1 cellular context compared by ENCODE assay signal in the genomic region with DNA sequence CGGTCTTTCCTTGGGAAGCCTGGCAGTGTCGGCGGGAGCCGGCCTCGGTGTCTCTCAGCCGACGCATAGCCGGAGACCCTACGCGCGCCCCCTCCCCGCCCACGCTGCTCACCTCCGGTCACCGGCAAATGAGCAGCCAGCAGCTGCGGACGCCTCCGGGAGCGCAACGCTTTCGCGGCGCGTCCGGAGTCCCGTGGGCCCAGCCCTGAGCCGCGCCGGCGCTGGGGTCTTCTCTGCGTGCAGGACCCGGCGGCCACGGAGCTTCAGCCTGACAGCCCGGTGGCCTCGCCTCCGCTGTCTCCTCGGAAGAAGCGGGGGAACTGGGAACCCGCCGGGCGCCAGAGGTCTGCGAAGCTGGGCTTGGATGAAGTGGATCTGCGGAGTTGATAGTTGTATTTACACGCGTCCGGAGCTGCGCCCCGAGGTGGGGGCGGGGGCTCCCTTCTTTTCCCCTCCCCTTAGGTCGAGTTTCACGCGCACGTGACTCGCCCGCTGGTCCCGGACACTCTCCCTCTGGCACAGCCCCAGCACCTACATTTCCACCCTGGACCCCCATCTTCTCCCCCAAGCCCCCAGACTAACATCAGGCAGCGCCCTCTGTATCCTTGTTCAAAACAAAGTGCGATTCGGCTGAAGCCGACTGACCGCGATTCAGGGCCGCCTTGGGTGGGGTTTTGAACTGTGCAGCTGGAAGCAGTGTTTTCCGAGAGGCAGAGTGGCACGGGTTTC.
TF ChIP-seq lines count a peak whose summit lies in the region.

A gene (minus strand): TSS at position 371 of the 729 bp plus-strand sequence. CDS start 1,591 bp downstream, outside the sequence.

TF ChIP-seq in SK-N-SH treated with all-trans-retinoic acid at 6 μM for 48 hours, 23 proteins besides CTCF, POLR2A, EP300 and RAD21 (continued from another document):
- TF ChIP-seq, protein P1, sequence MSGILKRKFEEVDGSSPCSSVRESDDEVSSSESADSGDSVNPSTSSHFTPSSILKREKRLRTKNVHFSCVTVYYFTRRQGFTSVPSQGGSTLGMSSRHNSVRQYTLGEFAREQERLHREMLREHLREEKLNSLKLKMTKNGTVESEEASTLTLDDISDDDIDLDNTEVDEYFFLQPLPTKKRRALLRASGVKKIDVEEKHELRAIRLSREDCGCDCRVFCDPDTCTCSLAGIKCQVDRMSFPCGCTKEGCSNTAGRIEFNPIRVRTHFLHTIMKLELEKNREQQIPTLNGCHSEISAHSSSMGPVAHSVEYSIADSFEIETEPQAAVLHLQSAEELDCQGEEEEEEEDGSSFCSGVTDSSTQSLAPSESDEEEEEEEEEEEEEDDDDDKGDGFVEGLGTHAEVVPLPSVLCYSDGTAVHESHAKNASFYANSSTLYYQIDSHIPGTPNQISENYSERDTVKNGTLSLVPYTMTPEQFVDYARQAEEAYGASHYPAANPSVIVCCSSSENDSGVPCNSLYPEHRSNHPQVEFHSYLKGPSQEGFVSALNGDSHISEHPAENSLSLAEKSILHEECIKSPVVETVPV (CRISPR knock-in tag; IDR thresholded peaks at IDR 0.05): no peak
- no peak for TF ChIP-seq ARNTL (CRISPR knock-in tag; IDR thresholded peaks at IDR 0.05; ENCODE audit: borderline replicate concordance, low read depth)
- TF ChIP-seq GLIS3 (CRISPR knock-in tag; IDR thresholded peaks at IDR 0.05): no peak
- no peak for TF ChIP-seq ZC3H10 (CRISPR knock-in tag; IDR thresholded peaks at IDR 0.05)
- TF ChIP-seq PPARA (CRISPR knock-in tag; IDR thresholded peaks at IDR 0.05; ENCODE audit: borderline replicate concordance): no peak
- no peak for TF ChIP-seq ZFP3 (CRISPR knock-in tag; IDR thresholded peaks at IDR 0.05)
- no peak for TF ChIP-seq CSDC2 (CRISPR knock-in tag; IDR thresholded peaks at IDR 0.05)
- TF ChIP-seq TOX (CRISPR knock-in tag; IDR thresholded peaks at IDR 0.05; ENCODE audit: borderline replicate concordance): no peak
